Comparison of ENCODE assay signal across 20 cellular contexts in the genomic region with DNA sequence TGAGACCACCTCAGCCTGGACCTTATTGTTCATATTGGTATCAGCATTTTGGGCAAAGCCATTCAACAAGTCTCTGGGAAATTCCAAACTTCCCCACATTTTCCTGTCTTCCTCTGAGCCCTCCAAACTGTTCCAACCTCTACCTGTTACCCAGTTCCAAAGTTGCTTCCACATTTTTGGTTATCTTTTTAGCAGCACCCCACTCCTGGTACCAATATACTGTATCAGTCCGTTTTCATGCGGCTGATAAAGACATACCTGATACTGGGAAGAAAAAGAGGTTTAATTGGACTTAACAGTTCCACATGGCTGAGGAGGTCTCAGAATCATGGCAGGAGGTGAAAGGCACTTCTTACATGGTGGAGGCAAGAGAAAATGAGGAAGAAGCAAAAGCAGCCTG. TPM values are rescaled to one million over a fixed set of nuclear protein-coding genes. Genes with fewer than 3 reads are reported as not detected.
"Had no signal": no experiment of that assay in that cellular context is flagged by ENCODE, and none has a peak within 500 bp of the region (broad histone marks: within the 10 kb centered on the region; RNA-seq: fewer than 3 reads in every experiment).

No MANE protein-coding gene starts in this region.

RNA-seq across cellular contexts. Expression of gene TEX53, which starts 55.8 kb away (rescaled TPM):
- total RNA-seq: natural killer cell treated with Interleukin-12 subunit alpha and Interleukin-12 subunit beta and Interleukin-15 and Interleukin-18, amount 100 ng/mL, for 72 hours; neural crest cell; omental fat pad; osteocyte; pancreas; posterior vena cava; prostate gland; pulmonary artery endothelial cell; right atrium auricular region; sciatic nerve; smooth muscle cell; spleen; subcutaneous adipose tissue; temporal lobe; thoracic aorta; thyroid gland; tibial nerve; upper lobe of left lung; ureter; vagina had no signal
- polyA plus RNA-seq: pancreas, smooth muscle cell, spleen had no signal
